11 cellular contexts compared by ENCODE assay signal in the genomic region with DNA sequence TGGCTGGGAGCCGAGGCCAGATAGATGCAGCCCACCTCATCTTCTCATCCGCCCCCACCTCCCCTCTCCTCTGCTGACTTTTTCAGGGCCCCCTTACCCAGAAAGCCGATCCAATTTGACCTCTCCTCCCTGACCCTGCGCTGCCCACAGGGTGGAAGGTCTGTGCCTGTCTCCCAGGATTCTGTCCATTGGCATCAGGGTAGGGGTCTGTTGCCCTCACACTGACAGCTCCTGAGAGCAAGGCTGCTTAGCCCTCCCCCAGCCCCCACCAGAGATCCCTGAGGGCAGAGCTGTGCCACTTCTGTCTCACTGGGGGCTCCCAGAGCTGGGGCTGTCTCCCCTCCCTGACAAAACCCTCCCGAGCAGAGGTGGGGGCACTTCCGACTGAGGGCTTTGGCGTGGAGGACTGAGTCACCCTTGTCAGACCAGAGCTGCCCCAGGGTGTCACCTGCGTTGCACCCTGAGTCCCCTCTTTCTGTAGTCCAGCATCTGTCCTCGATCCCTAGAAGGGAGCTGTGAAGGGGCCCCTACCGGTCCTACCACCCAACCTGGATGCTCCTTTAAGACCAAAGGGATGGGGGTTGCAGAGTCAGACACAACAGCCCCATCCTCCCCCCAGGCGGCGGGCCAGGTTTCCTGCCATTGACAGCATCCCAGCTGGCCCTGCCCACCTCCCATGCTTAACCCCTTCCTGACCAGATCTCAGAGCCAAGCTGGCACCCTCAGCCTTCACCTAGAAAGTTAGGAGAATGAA. TPM values are rescaled to one million over a fixed set of nuclear protein-coding genes. Genes with fewer than 3 reads are reported as not detected.
DNase-seq lines count a peak whose midpoint lies in the region; ATAC-seq and TF ChIP-seq lines count a peak whose summit lies in the region.
"Had no signal": no experiment of that assay in that cellular context is flagged by ENCODE, and none has a peak within 500 bp of the region (broad histone marks: within the 10 kb centered on the region; RNA-seq: fewer than 3 reads in every experiment).

No MANE protein-coding gene starts in this region.

- H3K4me3 ChIP-seq in OCI-LY7 (ENCODE audit: low read depth, low read length, poor library complexity, severe bottlenecking), result no peak overlapping the region

- H4K20me1 ChIP-seq in OCI-LY7 (ENCODE audit: insufficient read depth, low read length), result no peaks in the 10 kb centered on the region

- no peak for TF ChIP-seq CTCF in OCI-LY7 (conservative IDR thresholded peaks at IDR 0.05; ENCODE audit: low read length)
- no peak for TF ChIP-seq CTCF in GM13976 (IDR thresholded peaks at IDR 0.05; ENCODE audit: borderline replicate concordance, control extremely low read depth, extremely low read depth, insufficient read depth, missing control alignments)

- DNase-seq in GDM1 (lab: John Stamatoyannopoulos, UW), result peak; percentile 51
- no peak for DNase-seq in OCI-LY7 (ENCODE audit: low spot score)
- peak; percentile 72 for DNase-seq in left cardiac atrium
- DNase-seq in retina, result peak; percentile 56
- DNase-seq in GM13976 (ENCODE audit: low spot score), result no peak
- no peak for DNase-seq in OCI-M2 (lab: John Stamatoyannopoulos, UW; ENCODE audit: unreplicated experiment)
- DNase-seq: foreskin melanocyte had no signal

- in situ Hi-C loops in GM13976 (cut with MboI; ENCODE audit: low sequenced_read_pairs, unreplicated experiment), result no loop called here

- peak; percentile 19 for ATAC-seq in left cardiac atrium
- ATAC-seq in HG02798 (IDR thresholded peaks at IDR 0.05; ENCODE audit: poor library complexity, unreplicated experiment), result no peak
- no peak for ATAC-seq in HG02840 (IDR thresholded peaks at IDR 0.05; ENCODE audit: low FRiP score, unreplicated experiment)

- H3K36me3 ChIP-seq in OCI-LY7 (ENCODE audit: insufficient read depth, low read length), result no peaks in the 10 kb centered on the region

- POLR2A ChIA-PET in OCI-LY7 (lab: Charles Lee), result no interaction called here

- no TSS peak for BruUV-seq in OCI-LY7 (replicated peaks; lab: Mats Ljungman, UMichigan)

- H2AFZ ChIP-seq in OCI-LY7 (ENCODE audit: low read length), result no peak overlapping the region

- intact Hi-C loops in OCI-LY7 (cut with micrococcal nuclease; ENCODE audit: unreplicated experiment), result no loop called here
- intact Hi-C loops in left cardiac atrium (cut with DNase I), result no loop called here

- H3K4me2 ChIP-seq in OCI-LY7 (ENCODE audit: low read length), result peak overlapping the region; percentile 16

- H3K9me2 ChIP-seq in OCI-LY7 (ENCODE audit: insufficient read depth, low read length), result no peaks in the 10 kb centered on the region

- peaks cover 11% of the 10 kb centered on the region for H3K4me1 ChIP-seq in OCI-LY7 (ENCODE audit: insufficient read depth, low read length, poor library complexity, severe bottlenecking)

- H3K27ac ChIP-seq in OCI-LY7 (ENCODE audit: low read depth, low read length, poor library complexity, severe bottlenecking), result no peak overlapping the region

- CTCF ChIA-PET in OCI-LY7 (lab: Charles Lee; ENCODE audit: unreplicated experiment), result no interaction called here

- H3K79me2 ChIP-seq in OCI-LY7 (ENCODE audit: insufficient read depth, low read depth, low read length), result no peaks in the 10 kb centered on the region

- no peaks in the 10 kb centered on the region for H3K9me3 ChIP-seq in OCI-LY7 (ENCODE audit: low read length)

RNA-seq across cellular contexts. Expression of gene FAM110D, which starts 2.4 kb away (rescaled TPM):
- not detected in 2 replicates for total RNA-seq in OCI-LY7 (2014; rRNA removed; shearing (Covaris generic))
- total RNA-seq in OCI-LY7 (2022) (0.11 TPM in 1 of 2 replicates, not detected in the other), left cardiac atrium (1 to 10 TPM; 5.2 to 5.3 TPM)
- total RNA-seq: NCI-H460, osteocyte had no signal

RNA-seq across cellular contexts. Expression of gene C1orf232, which starts 12.3 kb away (rescaled TPM):
- not detected in 2 replicates for total RNA-seq in OCI-LY7 (2014; rRNA removed; shearing (Covaris generic))
- total RNA-seq in OCI-LY7 (2022) (not detected in 2 replicates), left cardiac atrium (not detected)
- total RNA-seq: NCI-H460, osteocyte had no signal

RNA-seq across cellular contexts. Expression of gene ZNF593, which starts 13.2 kb away (rescaled TPM):
- 60.0 and 63.6 TPM in 2 replicates for total RNA-seq in OCI-LY7 (2014; rRNA removed; shearing (Covaris generic))
- 33.0 and 42.8 TPM in 2 replicates for total RNA-seq in OCI-LY7 (2022)
- total RNA-seq in left cardiac atrium, result 10 to 100 TPM; 13.4 to 24.3 TPM

RNA-seq across cellular contexts. Expression of gene ZNF593OS, which starts 15.2 kb away (rescaled TPM):
- not detected in 2 replicates for total RNA-seq in OCI-LY7 (2014; rRNA removed; shearing (Covaris generic))
- total RNA-seq in OCI-LY7 (2022) (not detected in 2 replicates), left cardiac atrium (not detected)
- total RNA-seq: NCI-H460, osteocyte had no signal

RNA-seq across cellular contexts. Expression of gene CNKSR1, which starts 20.8 kb away (rescaled TPM):
- total RNA-seq in OCI-LY7 (2014; rRNA removed; shearing (Covaris generic)), result 0.77 and 2.5 TPM in 2 replicates
- total RNA-seq in OCI-LY7 (2022) (2.5 and 2.7 TPM in 2 replicates), left cardiac atrium (under 1 TPM; 0.60 to 0.85 TPM)

Comparison
In these comparisons a context has a peak if more than half of its experiments do, and no peak if none do; other contexts are left out.
1. DNase-seq: peak in GDM1 (single experiment), left cardiac atrium (single experiment) and retina (single experiment); none in OCI-LY7 (single experiment), GM13976 (single experiment) and OCI-M2 (single experiment).
2. ATAC-seq: peak in left cardiac atrium (2 of 2); none in HG02798 (single experiment) and HG02840 (single experiment).
3. RNA of gene FAM110D, which starts 2.4 kb away (total RNA-seq): 5.2 to 5.3 TPM in left cardiac atrium; 0.11 TPM in OCI-LY7; every median in the first group is over 4 times any median in the second.